ENCODE assay signal across 31 cellular contexts in the genomic region with DNA sequence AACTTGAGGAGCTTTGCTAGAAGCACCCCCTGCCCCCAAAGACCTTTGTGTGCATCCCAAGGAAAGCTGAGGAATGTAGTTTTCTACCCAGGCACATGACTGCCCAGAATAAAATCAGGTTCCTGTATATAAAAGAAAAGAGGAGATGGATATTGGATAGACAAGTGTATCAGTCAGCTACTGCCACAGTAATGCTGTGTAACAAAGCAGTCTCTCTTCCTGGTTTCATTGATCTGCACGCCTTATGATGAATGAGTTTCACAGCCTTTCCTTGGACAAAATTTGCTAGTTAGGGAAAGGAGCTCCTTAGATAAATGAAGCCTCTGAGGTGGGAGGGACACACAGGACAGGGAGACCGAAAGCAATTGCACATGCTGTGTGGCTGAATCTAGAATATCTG.
"Had no signal": no experiment of that assay in that cellular context is flagged by ENCODE, and none has a peak within 500 bp of the region (broad histone marks: within the 10 kb centered on the region; RNA-seq: fewer than 3 reads in every experiment).

No MANE protein-coding gene starts in this region.

- H3K36me3 Mint-ChIP-seq: stimulated activated effector memory CD8-positive, alpha-beta T cell treated with anti-CD3 and anti-CD28 coated beads, Interleukin-12 subunit alpha, Interleukin-12 subunit beta, amount 100 ng/mL, for 72 hours had no signal

- H3K4me2 ChIP-seq: smooth muscle cell had no signal

- FAIRE-seq: urothelium cell line had no signal

- H3K9me3 ChIP-seq: ovary, thoracic aorta, thyroid gland, vagina had no signal

- H3K4me1 ChIP-seq: parathyroid adenoma, psoas muscle, spleen, stomach, thyroid gland, tibial nerve, upper lobe of left lung, vagina had no signal

- H3K4me3 ChIP-seq: ovary, psoas muscle, skin epidermis, smooth muscle cell, spleen, stomach, thoracic aorta, thyroid gland, tibial nerve, upper lobe of left lung, vagina had no signal

- H3K27ac Mint-ChIP-seq: naive thymus-derived CD8-positive, alpha-beta T cell; natural killer cell treated with Interleukin-12 subunit alpha and Interleukin-12 subunit beta and Interleukin-15 and Interleukin-18, amount 100 ng/mL, for 72 hours; nephron progenitor cell; progenitor cell of endocrine pancreas; stimulated activated effector memory CD8-positive, alpha-beta T cell treated with anti-CD3 and anti-CD28 coated beads, Interleukin-12 subunit alpha, Interleukin-12 subunit beta, amount 100 ng/mL, for 72 hours; stimulated activated naive B cell treated with anti-CD40 and anti-IgM and Interleukin-4, amounts not matched to agents 10 μg/mL and 1 μg/mL and 100 μg/mL, for 72 hours; stimulated activated naive CD8-positive, alpha-beta T cell treated with anti-CD3 and anti-CD28 coated beads, Interleukin-15, Interleukin-2, amounts not matched to agents 100 ng/mL and 50 ng/mL, for 24 hours had no signal

- H3K79me2 ChIP-seq: parathyroid adenoma had no signal

- H3K9ac ChIP-seq: parathyroid adenoma had no signal

- H3K4me1 Mint-ChIP-seq: naive thymus-derived CD8-positive, alpha-beta T cell; neural crest cell; stimulated activated effector memory CD8-positive, alpha-beta T cell treated with anti-CD3 and anti-CD28 coated beads, Interleukin-12 subunit alpha, Interleukin-12 subunit beta, amount 100 ng/mL, for 72 hours; stimulated activated naive B cell treated with anti-CD40 and anti-IgM and Interleukin-4, amounts not matched to agents 10 μg/mL and 1 μg/mL and 100 μg/mL, for 72 hours had no signal

- ATAC-seq: naive thymus-derived CD8-positive, alpha-beta T cell; natural killer cell treated with Interleukin-12 subunit alpha and Interleukin-12 subunit beta and Interleukin-15 and Interleukin-18, amount 100 ng/mL, for 72 hours; psoas muscle; right cardiac atrium; sciatic nerve; stimulated activated effector memory CD8-positive, alpha-beta T cell treated with anti-CD3 and anti-CD28 coated beads, Interleukin-12 subunit alpha, Interleukin-12 subunit beta, amount 100 ng/mL, for 72 hours; stimulated activated naive B cell treated with anti-CD40 and anti-IgM and Interleukin-4, amounts not matched to agents 10 μg/mL and 1 μg/mL and 100 μg/mL, for 72 hours had no signal

- H3K27ac ChIP-seq: ovary, parathyroid adenoma, psoas muscle, skin epidermis, spleen, stomach, thoracic aorta, thyroid gland, tibial nerve, upper lobe of left lung, vagina had no signal

- H3K27me3 ChIP-seq: ovary, thyroid gland, tibial nerve, upper lobe of left lung, vagina had no signal

- H3K4me3 Mint-ChIP-seq: naive thymus-derived CD8-positive, alpha-beta T cell; natural killer cell treated with Interleukin-12 subunit alpha and Interleukin-12 subunit beta and Interleukin-15 and Interleukin-18, amount 100 ng/mL, for 72 hours; nephron progenitor cell; neural crest cell; stimulated activated effector memory CD8-positive, alpha-beta T cell treated with anti-CD3 and anti-CD28 coated beads, Interleukin-12 subunit alpha, Interleukin-12 subunit beta, amount 100 ng/mL, for 72 hours; stimulated activated naive B cell treated with anti-CD40 and anti-IgM and Interleukin-4, amounts not matched to agents 10 μg/mL and 1 μg/mL and 100 μg/mL, for 72 hours; stimulated activated naive CD8-positive, alpha-beta T cell treated with anti-CD3 and anti-CD28 coated beads, Interleukin-15, Interleukin-2, amounts not matched to agents 100 ng/mL and 50 ng/mL, for 24 hours had no signal

- H3K9me3 Mint-ChIP-seq: natural killer cell treated with Interleukin-12 subunit alpha and Interleukin-12 subunit beta and Interleukin-15 and Interleukin-18, amount 100 ng/mL, for 72 hours; stimulated activated naive CD8-positive, alpha-beta T cell treated with anti-CD3 and anti-CD28 coated beads, Interleukin-15, Interleukin-2, amounts not matched to agents 100 ng/mL and 50 ng/mL, for 24 hours had no signal

- H2AFZ ChIP-seq: parathyroid adenoma had no signal

- H3K36me3 ChIP-seq: ovary, spleen, stomach, thoracic aorta, thyroid gland, tibial nerve, upper lobe of left lung, vagina had no signal

- DNase-seq: naive thymus-derived CD8-positive, alpha-beta T cell; nephron progenitor cell; occipital lobe; ovary; posterior cingulate gyrus; psoas muscle; right cardiac atrium; spleen; stimulated activated CD4-positive, alpha-beta T cell treated with anti-CD3 and anti-CD28 coated beads, Interleukin-12 subunit alpha, Interleukin-12 subunit beta, amount 100 ng/mL, for 4 hours; stimulated activated CD4-positive, alpha-beta T cell treated with anti-CD3 and anti-CD28 coated beads, Interleukin-2, amount 100 ng/mL, for 24 hours; stimulated activated CD4-positive, alpha-beta T cell treated with anti-CD3 and anti-CD28 coated beads, Interleukin-2, amount 100 ng/mL, for 48 hours; stimulated activated CD4-positive, alpha-beta T cell treated with anti-CD3 and anti-CD28 coated beads, Interleukin-4, amount 100 ng/mL, for 24 hours; stimulated activated naive B cell treated with anti-CD40 and anti-IgM and Interleukin-4, amounts not matched to agents 10 μg/mL and 1 μg/mL and 100 μg/mL, for 72 hours; stimulated activated naive CD4-positive, alpha-beta T cell treated with Interleukin-2 at 50 U/mL for 16 hours; stomach; thyroid gland; trophoblast cell; upper lobe of left lung had no signal
